Comparison of ENCODE assay signal across 34 cellular contexts in genomic region chr7:48365010-48365409, GRCh38.
A peak's percentile ranks its signal among the peaks of the same experiment; 100 is the strongest.
DNase-seq lines count a peak whose midpoint lies in the region; ATAC-seq, FAIRE-seq and TF ChIP-seq lines count a peak whose summit lies in the region.
"Had no signal": no experiment of that assay in that cellular context is flagged by ENCODE, and none has a peak within 500 bp of the region (broad histone marks: within the 10 kb centered on the region; RNA-seq: fewer than 3 reads in every experiment).

No MANE protein-coding gene starts in this region.

- TF ChIP-seq CTCF in bronchial epithelial cell (IDR thresholded peaks at IDR 0.05; ENCODE audit: insufficient read depth, low read length, severe bottlenecking) (no peak), WERI-Rb-1 (IDR thresholded peaks at IDR 0.05; ENCODE audit: low read depth, low read length) (no peak)

- H3K27ac Mint-ChIP-seq in activated T-cell treated with anti-CD3 and anti-CD28 coated beads, Interleukin-2, amount 50 U/mL, for 72 hours, result peak overlapping the region; percentile 18
- no peak overlapping the region for H3K27ac Mint-ChIP-seq in activated CD4-positive, alpha-beta T cell treated with anti-CD3 and anti-CD28 coated beads for 36 hours
- H3K27ac Mint-ChIP-seq: activated T-helper 1 cell treated with anti-CD3 and anti-CD28 coated beads, Interleukin-12 subunit alpha, Interleukin-12 subunit beta, Interleukin-2, Interleukin-4 antibody, amounts not matched to agents 30 ng/mL and 10 ng/mL and 1 ng/mL, durations not matched to agents 14 hours and 24 hours and 36 hours; CD4-positive, CD25-positive, alpha-beta regulatory T cell; memory B cell; T-helper 1 cell treated with Interleukin-12 subunit alpha and Interleukin-12 subunit beta and Interleukin-4 antibody, amounts not matched to agents 30 μg/mL and 1 μg/mL, for 36 hours had no signal

- no peaks in the 10 kb centered on the region for H3K9me3 ChIP-seq in WERI-Rb-1 (ENCODE audit: severe bottlenecking)
- H3K9me3 ChIP-seq: pancreas, testis had no signal

- no peak for DNase-seq in activated T-cell treated with anti-CD3 and anti-CD28 coated beads, Interleukin-2, amount 50 U/mL, for 72 hours
- DNase-seq in activated T-cell treated with anti-CD3 and anti-CD28 coated beads for 4 hours (no peak), NCI-H748 (lab: John Stamatoyannopoulos, UW; ENCODE audit: unreplicated experiment) (peak; percentile 85), bronchial epithelial cell (ENCODE audit: low read depth) (peak; percentile 69), hypothalamus (lab: John Stamatoyannopoulos, UW) (no peak), WERI-Rb-1 (no peak), cortex of kidney (lab: John Stamatoyannopoulos, UW) (no peak)
- no peak for DNase-seq in activated CD4-positive, alpha-beta T cell treated with anti-CD3 and anti-CD28 coated beads for 36 hours
- DNase-seq: activated CD4-positive, alpha-beta T cell treated with anti-CD3 and anti-CD28 coated beads, Interleukin-2, amount 50 U/mL, for 48 hours; activated naive CD4-positive, alpha-beta T cell treated with Interleukin-2 at 50 U/mL for 16 hours; AML-193; brain microvascular endothelial cell; CD4-positive, CD25-positive, alpha-beta regulatory T cell; glutamatergic neuron; GM23248; NCI-H1105; NCI-H187; NCI-H69; pancreas; RPMI8226; stimulated activated CD4-positive, alpha-beta T cell treated with anti-CD3 and anti-CD28 coated beads, Interleukin-1b, Interleukin-23, amount 100 ng/mL, for 48 hours; stimulated activated naive CD8-positive, alpha-beta T cell treated with anti-CD3 and anti-CD28 coated beads, Interleukin-15, Interleukin-2, amounts not matched to agents 100 U/mL and 50 U/mL, for 24 hours; testis had no signal

- H3K36me3 Mint-ChIP-seq in activated T-cell treated with anti-CD3 and anti-CD28 coated beads, Interleukin-2, amount 50 U/mL, for 72 hours (ENCODE audit: insufficient read depth in 2 of 2), result no peaks in the 10 kb centered on the region
- H3K36me3 Mint-ChIP-seq in activated CD4-positive, alpha-beta T cell treated with anti-CD3 and anti-CD28 coated beads for 36 hours (ENCODE audit: low read depth), result no peaks in the 10 kb centered on the region
- H3K36me3 Mint-ChIP-seq: CD4-positive, CD25-positive, alpha-beta regulatory T cell; memory B cell had no signal

- no peak overlapping the region for H3K4me3 Mint-ChIP-seq in activated T-cell treated with anti-CD3 and anti-CD28 coated beads, Interleukin-2, amount 50 U/mL, for 72 hours
- H3K4me3 Mint-ChIP-seq in activated CD4-positive, alpha-beta T cell treated with anti-CD3 and anti-CD28 coated beads for 36 hours, result no peak overlapping the region
- H3K4me3 Mint-ChIP-seq: activated T-helper 1 cell treated with anti-CD3 and anti-CD28 coated beads, Interleukin-12 subunit alpha, Interleukin-12 subunit beta, Interleukin-2, Interleukin-4 antibody, amounts not matched to agents 30 ng/mL and 10 ng/mL and 1 ng/mL, durations not matched to agents 14 hours and 24 hours and 36 hours; CD4-positive, CD25-positive, alpha-beta regulatory T cell; memory B cell; neural crest cell; T-helper 1 cell treated with Interleukin-12 subunit alpha and Interleukin-12 subunit beta and Interleukin-4 antibody, amounts not matched to agents 30 μg/mL and 1 μg/mL, for 36 hours had no signal

- H3K27ac ChIP-seq in WERI-Rb-1, result no peak overlapping the region
- H3K27ac ChIP-seq: brain microvascular endothelial cell, epithelial cell of prostate, GM23248, pancreas, SK-N-MC, testis had no signal

- no peaks in the 10 kb centered on the region for H3K27me3 Mint-ChIP-seq in activated T-cell treated with anti-CD3 and anti-CD28 coated beads, Interleukin-2, amount 50 U/mL, for 72 hours (ENCODE audit: low read depth)
- H3K27me3 Mint-ChIP-seq in activated CD4-positive, alpha-beta T cell treated with anti-CD3 and anti-CD28 coated beads for 36 hours, result peaks cover 3% of the 10 kb centered on the region
- H3K27me3 Mint-ChIP-seq: CD4-positive, CD25-positive, alpha-beta regulatory T cell; memory B cell had no signal

- H3K27me3 ChIP-seq in bronchial epithelial cell (ENCODE audit: control insufficient read depth, insufficient read depth, low read length), result no peaks in the 10 kb centered on the region
- no peaks in the 10 kb centered on the region for H3K27me3 ChIP-seq in WERI-Rb-1 (ENCODE audit: insufficient read depth, low read depth, severe bottlenecking)
- H3K27me3 ChIP-seq: brain microvascular endothelial cell, pancreas, testis had no signal

- FAIRE-seq in bronchial epithelial cell (lab: Jason Lieb, UNC), result no peak
- FAIRE-seq: GM12878, GM19239, urothelium cell line had no signal

- ATAC-seq in activated T-cell treated with anti-CD3 and anti-CD28 coated beads, Interleukin-2, amount 50 U/mL, for 72 hours (replicated peaks in 1 of 2), result no peak
- no peak for ATAC-seq in activated CD4-positive, alpha-beta T cell treated with anti-CD3 and anti-CD28 coated beads for 36 hours
- ATAC-seq: activated CD4-positive, CD25-positive, alpha-beta regulatory T cell treated with anti-CD3 and anti-CD28 coated beads, Interleukin-2, amount 50 U/mL, for 24 hours; GM12878; left lobe of liver; pancreas; stimulated activated naive CD8-positive, alpha-beta T cell treated with anti-CD3 and anti-CD28 coated beads, Interleukin-15, Interleukin-2, amounts not matched to agents 100 U/mL and 50 U/mL, for 24 hours had no signal

- H3K36me3 ChIP-seq in bronchial epithelial cell (ENCODE audit: control insufficient read depth, insufficient read depth, low read length) (no peaks in the 10 kb centered on the region), WERI-Rb-1 (no peaks in the 10 kb centered on the region)
- H3K36me3 ChIP-seq: brain microvascular endothelial cell, pancreas had no signal

- no peaks in the 10 kb centered on the region for H3K9me3 Mint-ChIP-seq in activated T-cell treated with anti-CD3 and anti-CD28 coated beads, Interleukin-2, amount 50 U/mL, for 72 hours
- H3K9me3 Mint-ChIP-seq in activated CD4-positive, alpha-beta T cell treated with anti-CD3 and anti-CD28 coated beads for 36 hours (ENCODE audit: low read depth), result no peaks in the 10 kb centered on the region
- H3K9me3 Mint-ChIP-seq: activated T-helper 1 cell treated with anti-CD3 and anti-CD28 coated beads, Interleukin-12 subunit alpha, Interleukin-12 subunit beta, Interleukin-2, Interleukin-4 antibody, amounts not matched to agents 30 ng/mL and 10 ng/mL and 1 ng/mL, durations not matched to agents 14 hours and 24 hours and 36 hours; T-helper 1 cell treated with Interleukin-12 subunit alpha and Interleukin-12 subunit beta and Interleukin-4 antibody, amounts not matched to agents 30 μg/mL and 1 μg/mL, for 36 hours had no signal

- H3K4me3 ChIP-seq in bronchial epithelial cell (ENCODE audit: low read depth, low read length) (no peak overlapping the region), WERI-Rb-1 (ENCODE audit: low read depth, low read length) (no peak overlapping the region)
- H3K4me3 ChIP-seq: GM12878, GM23248, pancreas, SK-N-MC, testis had no signal

- intact Hi-C loops in activated CD4-positive, alpha-beta T cell treated with anti-CD3 and anti-CD28 coated beads for 36 hours (cut with DNase I, micrococcal nuclease), result no loop called here

- CTCF ChIA-PET in activated CD4-positive, alpha-beta T cell treated with anti-CD3 and anti-CD28 coated beads for 36 hours (lab: Charles Lee), result no interaction called here

- H3K4me1 Mint-ChIP-seq in activated T-cell treated with anti-CD3 and anti-CD28 coated beads, Interleukin-2, amount 50 U/mL, for 72 hours (ENCODE audit: low read depth), result no peaks in the 10 kb centered on the region
- no peaks in the 10 kb centered on the region for H3K4me1 Mint-ChIP-seq in activated CD4-positive, alpha-beta T cell treated with anti-CD3 and anti-CD28 coated beads for 36 hours
- H3K4me1 Mint-ChIP-seq: CD4-positive, CD25-positive, alpha-beta regulatory T cell; memory B cell had no signal

- POLR2A ChIA-PET in activated CD4-positive, alpha-beta T cell treated with anti-CD3 and anti-CD28 coated beads for 36 hours (lab: Charles Lee), result no interaction called here

Comparison
In these comparisons a context has a peak if more than half of its experiments do, and no peak if none do; other contexts are left out.
1. DNase-seq: peak in NCI-H748 (single experiment) and bronchial epithelial cell (single experiment); none in activated T-cell treated with anti-CD3 and anti-CD28 coated beads, Interleukin-2, amount 50 U/mL, for 72 hours (0 of 2), activated T-cell treated with anti-CD3 and anti-CD28 coated beads for 4 hours (single experiment), hypothalamus (0 of 51), WERI-Rb-1 (single experiment), activated CD4-positive, alpha-beta T cell treated with anti-CD3 and anti-CD28 coated beads for 36 hours (single experiment) and cortex of kidney (single experiment).